In genomic region chr7:5549096-5549896, GRCh38 we compare ENCODE assay signal across 8 cellular contexts. TPM values are rescaled to one million over a fixed set of nuclear protein-coding genes. Genes with fewer than 3 reads are reported as not detected.
A peak's percentile ranks its signal among the peaks of the same experiment; 100 is the strongest.
DNase-seq lines count a peak whose midpoint lies in the region; TF ChIP-seq lines count a peak whose summit lies in the region.

No MANE protein-coding gene starts in this region.

- H3K79me2 ChIP-seq in GM23248 (ENCODE audit: insufficient read depth) (no peaks in the 10 kb centered on the region), hepatocyte (no peaks in the 10 kb centered on the region)

- H4K20me1 ChIP-seq in GM23248 (ENCODE audit: insufficient read depth) = no peaks in the 10 kb centered on the region
- no peaks in the 10 kb centered on the region for H4K20me1 ChIP-seq in hepatocyte (ENCODE audit: insufficient read depth, poor library complexity, severe bottlenecking)

- no peaks in the 10 kb centered on the region for H3K9me3 Mint-ChIP-seq in activated CD4-positive, alpha-beta memory T cell treated with anti-CD3 and anti-CD28 coated beads for 36 hours

- H3K4me2 ChIP-seq in GM23248 (ENCODE audit: unreplicated experiment) = no peak overlapping the region
- peak overlapping the region; percentile 54 for H3K4me2 ChIP-seq in hepatocyte

- H3K27me3 ChIP-seq in GM23248 (replicated peaks; ENCODE audit: insufficient read depth) (no peaks in the 10 kb centered on the region), hepatocyte (no peaks in the 10 kb centered on the region)

- DNase-seq in 8988T = peak; percentile 93
- DNase-seq in GM23248 = peak; percentile 96
- peak; percentile 48 for DNase-seq in activated CD4-positive, alpha-beta memory T cell treated with anti-CD3 and anti-CD28 coated beads for 36 hours
- peak; percentile 90 for DNase-seq in hepatocyte (ENCODE audit: low spot score)
- DNase-seq in NCI-H345 treated with DMSO at 0.1 percent for 48 hours (lab: John Stamatoyannopoulos, UW; ENCODE audit: unreplicated experiment) = no peak
- DNase-seq in inferior parietal cortex (ENCODE audit: extremely low spot score) = no peak
- no peak for DNase-seq in stimulated activated naive CD4-positive, alpha-beta T cell treated with Interleukin-2 at 50 U/mL for 16 hours (lab: John Stamatoyannopoulos, UW)
- no peak for DNase-seq in NCI-H128 (lab: John Stamatoyannopoulos, UW; ENCODE audit: unreplicated experiment)

- H3K9me3 ChIP-seq in GM23248 (ENCODE audit: low read depth) = no peaks in the 10 kb centered on the region
- H3K9me3 ChIP-seq in hepatocyte (ENCODE audit: low read depth) = no peaks in the 10 kb centered on the region

- H3K36me3 ChIP-seq in GM23248 (ENCODE audit: low read depth) (no peaks in the 10 kb centered on the region), hepatocyte (replicated peaks; ENCODE audit: insufficient read depth, low read depth) (no peaks in the 10 kb centered on the region)

- intact Hi-C loops in activated CD4-positive, alpha-beta memory T cell treated with anti-CD3 and anti-CD28 coated beads for 36 hours (cut with micrococcal nuclease) = no loop called here

- H3K27me3 Mint-ChIP-seq in activated CD4-positive, alpha-beta memory T cell treated with anti-CD3 and anti-CD28 coated beads for 36 hours = no peaks in the 10 kb centered on the region

- H3K27ac ChIP-seq in GM23248 (0 out of 2 replicates have a peak overlapping the region, but pooled peaks have one; percentile 1), hepatocyte (peak overlapping the region; percentile 94)

- peaks cover 8% of the 10 kb centered on the region for H3K4me1 ChIP-seq in GM23248 (ENCODE audit: insufficient read depth)
- peaks cover 12% of the 10 kb centered on the region for H3K4me1 ChIP-seq in hepatocyte (ENCODE audit: insufficient read depth)

- no peaks in the 10 kb centered on the region for H3K36me3 Mint-ChIP-seq in activated CD4-positive, alpha-beta memory T cell treated with anti-CD3 and anti-CD28 coated beads for 36 hours

- 0 out of 2 replicates have a peak, but pooled peaks cover 7% of the 10 kb centered on the region for H3F3A ChIP-seq in GM23248 (ENCODE audit: insufficient read depth)

- peak overlapping the region; percentile 42 for H3K27ac Mint-ChIP-seq in activated CD4-positive, alpha-beta memory T cell treated with anti-CD3 and anti-CD28 coated beads for 36 hours

- H2AFZ ChIP-seq in GM23248 (no peak overlapping the region), hepatocyte (no peak overlapping the region)

- H3K9me2 ChIP-seq in GM23248 (ENCODE audit: insufficient read depth) (no peaks in the 10 kb centered on the region), hepatocyte (replicated peaks; ENCODE audit: insufficient read depth) (no peaks in the 10 kb centered on the region)

- H3K4me3 ChIP-seq in GM23248 (no peak overlapping the region), hepatocyte (no peak overlapping the region)

- TF ChIP-seq CTCF in hepatocyte (IDR thresholded peaks at IDR 0.05; ENCODE audit: poor library complexity) = no peak

- no peak overlapping the region for H3K4me3 Mint-ChIP-seq in activated CD4-positive, alpha-beta memory T cell treated with anti-CD3 and anti-CD28 coated beads for 36 hours

- CTCF ChIA-PET in activated CD4-positive, alpha-beta memory T cell treated with anti-CD3 and anti-CD28 coated beads for 36 hours (lab: Charles Lee) = interaction anchor here (1.8 kb wide), 1 partner anchor 10 kb away, joined by 7 read pairs; no protein-coding TSS in a partner anchor

- no peak overlapping the region for H3K9ac ChIP-seq in GM23248

- in situ Hi-C loops in GM23248 (cut with MboI) = no loop called here

- POLR2A ChIA-PET in activated CD4-positive, alpha-beta memory T cell treated with anti-CD3 and anti-CD28 coated beads for 36 hours (lab: Charles Lee) = no interaction called here

- WGBS in GM23248 (ENCODE audit: low coverage in 1 of 2, low lambda C conversion rate in 2 of 2, missing lambda C conversion rate in 2 of 2), 2 experiments = 23 to 39% methylated on average over 10 of the region's 13 CpGs
- WGBS in hepatocyte (ENCODE audit: low lambda C conversion rate, missing lambda C conversion rate) = 42% methylated on average over 12 of the region's 13 CpGs

- H3K4me1 Mint-ChIP-seq in activated CD4-positive, alpha-beta memory T cell treated with anti-CD3 and anti-CD28 coated beads for 36 hours (ENCODE audit: low read depth) = peaks cover 7% of the 10 kb centered on the region

RNA-seq across cellular contexts. Expression of gene ACTB, which starts 18.9 kb away (rescaled TPM):
- total RNA-seq in GM23248 (2014; rRNA removed; shearing (Covaris generic)) = 4,032 and 4,079 TPM in 2 replicates
- polyA plus RNA-seq in GM23248 (2016; fragmentation: Nextera tagmentation; extraction: Ambion mirVana) (15,990 and 16,462 TPM in 2 replicates), hepatocyte (6,911 and 7,012 TPM in 2 replicates)
- total RNA-seq in activated CD4-positive, alpha-beta memory T cell treated with anti-CD3 and anti-CD28 coated beads for 36 hours = 1,000 to 10,000 TPM; 9,547 to 9,912 TPM
- total RNA-seq in hepatocyte = 1,721 and 2,048 TPM in 2 replicates

RNA-seq across cellular contexts. Expression of gene FBXL18, which starts 35.7 kb away (rescaled TPM):
- 5.9 and 8.6 TPM in 2 replicates for total RNA-seq in GM23248 (2014; rRNA removed; shearing (Covaris generic))
- 11.4 and 12.4 TPM in 2 replicates for polyA plus RNA-seq in GM23248 (2016; fragmentation: Nextera tagmentation; extraction: Ambion mirVana)
- 1 to 10 TPM; 8.1 to 8.2 TPM for total RNA-seq in activated CD4-positive, alpha-beta memory T cell treated with anti-CD3 and anti-CD28 coated beads for 36 hours
- total RNA-seq in hepatocyte = 3.1 and 4.2 TPM in 2 replicates
- polyA plus RNA-seq in hepatocyte = 3.2 and 4.0 TPM in 2 replicates

RNA-seq across cellular contexts. Expression of gene FSCN1, which starts 43.3 kb away (rescaled TPM):
- total RNA-seq in GM23248 (2014; rRNA removed; shearing (Covaris generic)) = 410 and 423 TPM in 2 replicates
- polyA plus RNA-seq in GM23248 (2016; fragmentation: Nextera tagmentation; extraction: Ambion mirVana) (183 and 201 TPM in 2 replicates), hepatocyte (120 and 132 TPM in 2 replicates)
- 10 to 100 TPM in 1 of 2 experiments, 1 to 10 TPM in 1; 9.2 to 10.9 TPM for total RNA-seq in activated CD4-positive, alpha-beta memory T cell treated with anti-CD3 and anti-CD28 coated beads for 36 hours
- total RNA-seq in hepatocyte = 82.9 and 117 TPM in 2 replicates

Comparison
In these comparisons a context has a peak if more than half of its experiments do, and no peak if none do; other contexts are left out.
1. DNase-seq: peak in 8988T (single experiment), GM23248 (single experiment), activated CD4-positive, alpha-beta memory T cell treated with anti-CD3 and anti-CD28 coated beads for 36 hours (single experiment) and hepatocyte (single experiment); none in NCI-H345 treated with DMSO at 0.1 percent for 48 hours (single experiment), inferior parietal cortex (single experiment), stimulated activated naive CD4-positive, alpha-beta T cell treated with Interleukin-2 at 50 U/mL for 16 hours (single experiment) and NCI-H128 (single experiment).